In the genomic region with DNA sequence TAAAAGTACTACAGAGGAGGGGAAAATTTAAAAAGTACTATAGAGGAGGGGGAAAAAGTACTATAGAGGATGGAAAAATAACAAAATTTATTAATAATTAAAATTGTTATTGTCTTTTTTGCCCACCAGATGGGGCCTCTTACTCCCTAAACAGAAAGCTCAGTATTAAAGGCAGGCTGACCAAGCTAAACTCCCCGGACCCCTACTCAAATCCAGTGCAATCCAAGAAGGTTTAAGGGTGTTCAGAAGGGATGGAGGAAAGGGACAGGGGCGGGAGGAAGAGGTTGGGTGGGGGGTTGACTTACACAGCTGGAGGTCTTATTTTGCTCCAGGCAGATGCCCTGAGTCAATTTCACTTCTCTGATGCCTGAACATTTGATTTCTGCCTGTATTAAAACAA, we compare ENCODE assay signal across 10 cellular contexts. TPM values are rescaled to one million over a fixed set of nuclear protein-coding genes. Genes with fewer than 3 reads are reported as not detected.
DNase-seq lines count a peak whose midpoint lies in the region; ATAC-seq and TF ChIP-seq lines count a peak whose summit lies in the region.
"Had no signal": no experiment of that assay in that cellular context is flagged by ENCODE, and none has a peak within 500 bp of the region (broad histone marks: within the 10 kb centered on the region; RNA-seq: fewer than 3 reads in every experiment).

No MANE protein-coding gene starts in this region.

- no peaks in the 10 kb centered on the region for H3K9me3 Mint-ChIP-seq in activated CD4-positive, alpha-beta T cell treated with anti-CD3 and anti-CD28 coated beads for 36 hours (ENCODE audit: low read depth)
- H3K9me3 Mint-ChIP-seq: T-helper 1 cell treated with Interleukin-12 subunit alpha and Interleukin-12 subunit beta and Interleukin-4 antibody, amounts not matched to agents 30 μg/mL and 1 μg/mL, for 36 hours had no signal

- H3K27ac Mint-ChIP-seq in activated CD4-positive, alpha-beta T cell treated with anti-CD3 and anti-CD28 coated beads for 36 hours = no peak overlapping the region
- H3K27ac Mint-ChIP-seq: T-helper 1 cell treated with Interleukin-12 subunit alpha and Interleukin-12 subunit beta and Interleukin-4 antibody, amounts not matched to agents 30 μg/mL and 1 μg/mL, for 36 hours had no signal

- no peaks in the 10 kb centered on the region for H4K20me1 ChIP-seq in Loucy (ENCODE audit: insufficient read depth, low read length, poor library complexity, severe bottlenecking)

- no peak overlapping the region for H3K4me3 Mint-ChIP-seq in activated CD4-positive, alpha-beta T cell treated with anti-CD3 and anti-CD28 coated beads for 36 hours
- H3K4me3 Mint-ChIP-seq: T-helper 1 cell treated with Interleukin-12 subunit alpha and Interleukin-12 subunit beta and Interleukin-4 antibody, amounts not matched to agents 30 μg/mL and 1 μg/mL, for 36 hours had no signal

- H3K36me3 ChIP-seq in Loucy (ENCODE audit: insufficient read depth, low read length) (no peaks in the 10 kb centered on the region), ovary (no peaks in the 10 kb centered on the region)

- ATAC-seq in activated CD4-positive, alpha-beta T cell treated with anti-CD3 and anti-CD28 coated beads for 36 hours = no peak
- ATAC-seq in GM18517 (IDR thresholded peaks at IDR 0.05; ENCODE audit: unreplicated experiment) = no peak

- intact Hi-C loops in ovary (cut with DNase I) = loop anchor here in 1 of 4 donors (5.0 kb wide), 1 partner anchor 65 kb away; no protein-coding TSS in a partner anchor
- intact Hi-C loops in activated CD4-positive, alpha-beta T cell treated with anti-CD3 and anti-CD28 coated beads for 36 hours (cut with DNase I, micrococcal nuclease) = no loop called here

- no peaks in the 10 kb centered on the region for H3K79me2 ChIP-seq in Loucy (ENCODE audit: insufficient read depth, low read length)

- no peak overlapping the region for H3K9ac ChIP-seq in Loucy (ENCODE audit: low read depth, low read length, poor library complexity, severe bottlenecking)

- H3K9me3 ChIP-seq in Loucy (ENCODE audit: insufficient read depth, low read depth, low read length) (no peaks in the 10 kb centered on the region), ovary (no peaks in the 10 kb centered on the region)

- H3K4me1 ChIP-seq in Loucy (ENCODE audit: insufficient read depth, low read length, poor library complexity, severe bottlenecking) (peaks cover 17% of the 10 kb centered on the region), ovary (ENCODE audit: insufficient read depth) (peaks cover 3% of the 10 kb centered on the region)

- no peaks in the 10 kb centered on the region for H3F3A ChIP-seq in Loucy (ENCODE audit: low read depth)

- 17 to 45% (median 36%) methylated on average over 2 of the region's 2 CpGs for WGBS in ovary, 3 donors

- H2AFZ ChIP-seq in Loucy (ENCODE audit: low read length) = no peak overlapping the region

- no peak overlapping the region for H3K4me2 ChIP-seq in Loucy (ENCODE audit: low read depth, low read length, poor library complexity, severe bottlenecking)

- no peaks in the 10 kb centered on the region for H3K9me2 ChIP-seq in Loucy (replicated peaks; ENCODE audit: low read depth, low read length)

- no peaks in the 10 kb centered on the region for H3K27me3 ChIP-seq in Loucy (ENCODE audit: insufficient read depth, low read length, poor library complexity, severe bottlenecking)
- no peaks in the 10 kb centered on the region for H3K27me3 ChIP-seq in ovary

- POLR2A ChIA-PET in activated CD4-positive, alpha-beta T cell treated with anti-CD3 and anti-CD28 coated beads for 36 hours (lab: Charles Lee) = no interaction called here

- no peak for TF ChIP-seq POLR2A in ovary (IDR thresholded peaks at IDR 0.05)

- CTCF ChIA-PET in activated CD4-positive, alpha-beta T cell treated with anti-CD3 and anti-CD28 coated beads for 36 hours (lab: Charles Lee) = interaction anchor here (0.6 to 4.5 kb wide), 5 partner anchors 9 to 67 kb away, joined by 3 to 28 read pairs (median 7); no protein-coding TSS in a partner anchor

- no peaks in the 10 kb centered on the region for H3K27me3 Mint-ChIP-seq in activated CD4-positive, alpha-beta T cell treated with anti-CD3 and anti-CD28 coated beads for 36 hours

- H3K4me3 ChIP-seq in Loucy (ENCODE audit: low read length, poor library complexity, severe bottlenecking) (no peak overlapping the region), choroid plexus epithelial cell (ENCODE audit: low read depth, low read length) (no peak overlapping the region), ovary (no peak overlapping the region)

- H3K27ac ChIP-seq in ovary = no peak overlapping the region

- TF ChIP-seq CTCF in Loucy (conservative IDR thresholded peaks at IDR 0.05; ENCODE audit: low read length) (peak; percentile 50), choroid plexus epithelial cell (conservative IDR thresholded peaks at IDR 0.05; ENCODE audit: low read depth, low read length) (peak; percentile 48), ovary (IDR thresholded peaks at IDR 0.05) (peak; percentile 13 to 37 (median 15))

- DNase-seq in COR-L47 (lab: John Stamatoyannopoulos, UW) (peak; percentile 7), choroid plexus epithelial cell (ENCODE audit: low read depth) (peak; percentile 34), ovary (no peak), inferior parietal cortex (ENCODE audit: extremely low spot score) (no peak)
- DNase-seq in activated naive CD4-positive, alpha-beta T cell (lab: John Stamatoyannopoulos, UW) = no peak
- DNase-seq in activated CD4-positive, alpha-beta T cell treated with anti-CD3 and anti-CD28 coated beads for 36 hours = no peak
- DNase-seq: hypothalamus had no signal

- H3K36me3 Mint-ChIP-seq in activated CD4-positive, alpha-beta T cell treated with anti-CD3 and anti-CD28 coated beads for 36 hours (ENCODE audit: low read depth) = no peaks in the 10 kb centered on the region

- H3K4me1 Mint-ChIP-seq in activated CD4-positive, alpha-beta T cell treated with anti-CD3 and anti-CD28 coated beads for 36 hours = no peaks in the 10 kb centered on the region

- no peak for TF ChIP-seq EP300 in ovary (IDR thresholded peaks at IDR 0.05)

RNA-seq across cellular contexts. Expression of gene CD34, which starts 13.7 kb away (rescaled TPM):
- 10 to 100 TPM; 12.6 to 42.1 (median 21.9) TPM for total RNA-seq in ovary
- polyA plus RNA-seq in ovary = 100 to 1,000 TPM in 1 of 2 donors, 10 to 100 TPM in 1; 50.8 to 146 TPM
- total RNA-seq in activated CD4-positive, alpha-beta T cell treated with anti-CD3 and anti-CD28 coated beads for 36 hours = under 1 TPM; 0.02 to 0.04 TPM

Comparison
In these comparisons a context has a peak if more than half of its experiments do, and no peak if none do; other contexts are left out.
1. DNase-seq: peak in COR-L47 (single experiment) and choroid plexus epithelial cell (single experiment); none in ovary (0 of 5), activated naive CD4-positive, alpha-beta T cell (0 of 4), activated CD4-positive, alpha-beta T cell treated with anti-CD3 and anti-CD28 coated beads for 36 hours (single experiment) and inferior parietal cortex (single experiment).
2. RNA of gene CD34, which starts 13.7 kb away (total RNA-seq): 12.6 to 42.1 TPM in ovary; 0.02 to 0.04 TPM in activated CD4-positive, alpha-beta T cell treated with anti-CD3 and anti-CD28 coated beads for 36 hours; every median in the first group is over 10 times any median in the second.
3. Peak in every context shown above with its lines, with median percentiles within 50 percentile points of each other: CTCF ChIP-seq.